ENCODE assay signal across 7 cellular contexts in the genomic region with DNA sequence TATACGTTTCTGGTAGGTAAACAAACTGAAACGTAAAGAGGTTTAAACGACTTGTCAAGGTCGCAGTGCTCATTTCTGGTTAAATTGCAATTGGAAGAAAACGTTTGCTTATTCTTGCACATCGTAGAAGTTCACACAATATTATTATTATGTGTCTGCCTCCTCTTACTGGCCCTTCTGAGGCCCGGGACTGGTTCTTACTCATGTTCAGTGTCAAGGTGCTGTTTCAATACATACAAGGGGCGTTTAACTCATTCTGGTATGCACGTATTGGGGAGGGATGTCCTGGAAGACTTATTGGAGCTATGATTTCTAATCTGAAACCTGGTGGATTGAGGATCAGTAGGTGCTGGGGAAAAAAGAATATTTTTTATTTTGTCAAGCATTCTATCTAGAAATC. TPM values are rescaled to one million over a fixed set of nuclear protein-coding genes. Genes with fewer than 3 reads are reported as not detected.
A peak's percentile ranks its signal among the peaks of the same experiment; 100 is the strongest.
DNase-seq lines count a peak whose midpoint lies in the region; ATAC-seq, FAIRE-seq and TF ChIP-seq lines count a peak whose summit lies in the region.

No MANE protein-coding gene starts in this region.

- H3K27ac ChIP-seq in HepG2 (ENCODE audit: extremely low read length, insufficient read depth, low read length) = peak overlapping the region; percentile 86
- no peak overlapping the region for H3K27ac ChIP-seq in urinary bladder (ENCODE audit: low read depth)

- 0 out of 2 replicates have a peak, but pooled peaks cover 2% of the 10 kb centered on the region for H4K20me1 ChIP-seq in HepG2 (ENCODE audit: insufficient read depth, low read length)

- peak overlapping the region; percentile 76 for H3K4me2 ChIP-seq in HepG2 (ENCODE audit: low read depth, low read length)

- H3K9ac ChIP-seq in HepG2 (ENCODE audit: insufficient read depth, low read depth, low read length) = peak overlapping the region; percentile 83

- H3K4me1 ChIP-seq in HepG2 (ENCODE audit: insufficient read depth, low read length) (peaks cover 20% of the 10 kb centered on the region), urinary bladder (ENCODE audit: insufficient read depth) (no peaks in the 10 kb centered on the region)

- no peaks in the 10 kb centered on the region; a peak in 1 of 5 replicates for H3K27me3 ChIP-seq in HepG2 (ENCODE audit: control insufficient read depth in 1 of 2, insufficient read depth in 2 of 2, low read length in 2 of 2)

- FAIRE-seq in HepG2 (lab: Jason Lieb, UNC) = no peak

- no peak overlapping the region for H2AFZ ChIP-seq in HepG2 (ENCODE audit: low read length)

- TF ChIP-seq POLR2A in HepG2 (IDR thresholded peaks at IDR 0.05; ENCODE audit: insufficient read depth in 1 of 2, low read depth in 2 of 2, low read length in 2 of 2) = no peak

- peaks cover 23% of the 10 kb centered on the region for H3K79me2 ChIP-seq in HepG2 (ENCODE audit: insufficient read depth, low read length)

- ATAC-seq in GM18867 (IDR thresholded peaks at IDR 0.05; ENCODE audit: unreplicated experiment) = peak; percentile 18
- peak; percentile 18 for ATAC-seq in HG03378 (IDR thresholded peaks at IDR 0.05; ENCODE audit: unreplicated experiment)
- ATAC-seq in HepG2 = peak; percentile 42
- no peak for ATAC-seq in HG02642 (IDR thresholded peaks at IDR 0.05; ENCODE audit: poor library complexity, unreplicated experiment)

- DNase-seq in astrocyte of the cerebellum (ENCODE audit: low read depth) = no peak
- DNase-seq in HepG2 (ENCODE audit: low spot score) = no peak
- no peak for DNase-seq in NCI-H1694 treated with DMSO at 0.1 percent for 48 hours (lab: John Stamatoyannopoulos, UW)

- in situ Hi-C loops in astrocyte of the cerebellum (cut with HindIII; ENCODE audit: low sequenced_read_pairs) (no loop called here), HepG2 (cut with HindIII; ENCODE audit: extremely low pct_ligation_motif_present, low pct_unique_long_range_greater_than_20kb) (no loop called here)

- H3K9me3 ChIP-seq in HepG2 (ENCODE audit: low read length) = peaks cover 14% of the 10 kb centered on the region

- TF ChIP-seq EP300 in HepG2 (IDR thresholded peaks at IDR 0.05; ENCODE audit: low read depth in 2 of 2, low read length in 2 of 2) (no peak), HepG2 (CRISPR knock-in tag; IDR thresholded peaks at IDR 0.05; ENCODE audit: borderline replicate concordance) (no peak)

- intact Hi-C loops in HepG2 (cut with micrococcal nuclease; ENCODE audit: unreplicated experiment) = loop anchor here (1.0 to 10.0 kb wide), 3 partner anchors 61 to 1092 kb away; no protein-coding TSS in a partner anchor

- CTCF ChIA-PET in HepG2 (lab: Yijun Ruan, JAX; ENCODE audit: low intra/inter-chr PET ratio, low total read pairs) = no interaction called here

- POLR2A ChIA-PET in HepG2 (lab: Yijun Ruan, JAX) = interaction anchor here (0.8 to 3.5 kb wide), 5 partner anchors 13 to 94 kb away, joined by 3 to 22 read pairs (median 4); a partner anchor contains a TSS

- TF ChIP-seq CTCF in astrocyte of the cerebellum (IDR thresholded peaks at IDR 0.05; ENCODE audit: low read depth, low read length, missing control alignments) (no peak), HepG2 (CRISPR knock-in tag; IDR thresholded peaks at IDR 0.05) (no peak)

- 1% methylated on average over 9 of the region's 9 CpGs for WGBS in HepG2 (ENCODE audit: low lambda C conversion rate)
- WGBS in urinary bladder = 5% methylated on average over 9 of the region's 9 CpGs

- peaks cover 0 to 13% of the 10 kb centered on the region in 2 experiments; a peak in 4 of 5 replicates for H3K36me3 ChIP-seq in HepG2 (replicated peaks in 1 of 2; ENCODE audit: control insufficient read depth in 1 of 2, insufficient read depth in 2 of 2, low read length in 2 of 2)
- H3K36me3 ChIP-seq in urinary bladder (ENCODE audit: insufficient read depth) = no peaks in the 10 kb centered on the region

- BruUV-seq in HepG2 (replicated peaks; lab: Mats Ljungman, UMichigan) = no TSS peak

- TF ChIP-seq RAD21 in HepG2 (CRISPR knock-in tag; IDR thresholded peaks at IDR 0.05) = no peak

- H3K4me3 ChIP-seq in astrocyte of the cerebellum (ENCODE audit: low read depth, low read length) = peak overlapping the region; percentile 58
- H3K4me3 ChIP-seq in HepG2 (replicated peaks in 1 of 3; ENCODE audit: insufficient read depth in 1 of 3, low read depth in 2 of 3, low read length in 3 of 3) = peak overlapping the region; percentile 82 to 94 (median 93)
- H3K4me3 ChIP-seq in urinary bladder (ENCODE audit: low read depth, low read length) = peak overlapping the region; percentile 75

RNA-seq across cellular contexts. Expression of a gene that starts 0.9 kb away (rescaled TPM):
- total RNA-seq in HepG2 (2016; rRNA removed; fragmentation: Illumina TruSeq; extraction: Trizol) (39.0 and 58.4 TPM in 2 replicates), urinary bladder (42.2 TPM)
- 11.4 and 13.2 TPM in 2 replicates for total RNA-seq in HepG2 (2016; cell fraction: cytosol; rRNA removed; fragmentation: Illumina TruSeq; extraction: Trizol; ENCODE audit: low read depth)
- 41.0 and 60.2 TPM in 2 replicates for total RNA-seq in HepG2 (2016; cell fraction: insoluble cytoplasmic fraction; rRNA removed; fragmentation: Illumina TruSeq; extraction: Trizol)
- 14.7 and 18.8 TPM in 2 replicates for total RNA-seq in HepG2 (2016; cell fraction: membrane; rRNA removed; fragmentation: Illumina TruSeq; extraction: Trizol)
- 23.2 and 24.9 TPM in 2 replicates for total RNA-seq in HepG2 (2016; cell fraction: nucleus; rRNA removed; fragmentation: Illumina TruSeq; extraction: Trizol)
- polyA plus RNA-seq in HepG2 (2011; rRNA removed) (18.0 and 23.0 TPM in 2 replicates), urinary bladder (38.7 TPM)
- polyA plus RNA-seq in HepG2 (2011; cell fraction: cytosol; rRNA removed) = 8.8 and 12.7 TPM in 2 replicates
- polyA plus RNA-seq in HepG2 (2011; cell fraction: nucleus; rRNA removed) = 5.6 and 6.2 TPM in 2 replicates
- polyA plus RNA-seq in HepG2 (2012) = 16.9 and 23.4 TPM in 2 replicates
- 7.7 and 8.5 TPM in 2 replicates for polyA plus RNA-seq in HepG2 (2016; cell fraction: cytosol; fragmentation: Illumina TruSeq; extraction: Trizol; ENCODE audit: low read depth)
- polyA plus RNA-seq in HepG2 (2016; cell fraction: insoluble cytoplasmic fraction; fragmentation: Illumina TruSeq; extraction: Trizol; ENCODE audit: low read depth) = 63.0 and 69.9 TPM in 2 replicates
- polyA plus RNA-seq in HepG2 (2016; cell fraction: membrane; fragmentation: Illumina TruSeq; extraction: Trizol; ENCODE audit: low read depth) = 8.8 and 11.0 TPM in 2 replicates
- polyA plus RNA-seq in HepG2 (2016; cell fraction: nucleus; fragmentation: Illumina TruSeq; extraction: Trizol; ENCODE audit: insufficient read depth, low read depth) = 31.5 and 32.8 TPM in 2 replicates
- 1.8 and 7.1 TPM in 2 replicates for polyA minus RNA-seq in HepG2 (2011; rRNA and poly(A)+ RNA removed; ENCODE audit: low replicate concordance)
- 6.5 and 7.5 TPM in 2 replicates for polyA minus RNA-seq in HepG2 (2011; cell fraction: cytosol; rRNA and poly(A)+ RNA removed)
- polyA minus RNA-seq in HepG2 (2011; cell fraction: nucleus; rRNA and poly(A)+ RNA removed) = 18.3 and 21.5 TPM in 2 replicates

RNA-seq across cellular contexts. Expression of a gene that starts 26.2 kb away (rescaled TPM):
- 1.1 and 1.4 TPM in 2 replicates for total RNA-seq in HepG2 (2016; rRNA removed; fragmentation: Illumina TruSeq; extraction: Trizol)
- total RNA-seq in HepG2 (2016; cell fraction: cytosol; rRNA removed; fragmentation: Illumina TruSeq; extraction: Trizol; ENCODE audit: low read depth) = 1.5 and 2.6 TPM in 2 replicates
- total RNA-seq in HepG2 (2016; cell fraction: insoluble cytoplasmic fraction; rRNA removed; fragmentation: Illumina TruSeq; extraction: Trizol) = 1.5 and 1.7 TPM in 2 replicates
- total RNA-seq in HepG2 (2016; cell fraction: membrane; rRNA removed; fragmentation: Illumina TruSeq; extraction: Trizol) = 1.4 and 1.8 TPM in 2 replicates
- total RNA-seq in HepG2 (2016; cell fraction: nucleus; rRNA removed; fragmentation: Illumina TruSeq; extraction: Trizol) = 4.6 and 6.0 TPM in 2 replicates
- 0.70 and 0.93 TPM in 2 replicates for polyA plus RNA-seq in HepG2 (2011; rRNA removed)
- 0.40 TPM in 2 replicates for polyA plus RNA-seq in HepG2 (2011; cell fraction: cytosol; rRNA removed)
- 0.56 and 1.9 TPM in 2 replicates for polyA plus RNA-seq in HepG2 (2011; cell fraction: nucleus; rRNA removed)
- polyA plus RNA-seq in HepG2 (2012) = 0.61 and 0.76 TPM in 2 replicates
- polyA plus RNA-seq in HepG2 (2016; cell fraction: cytosol; fragmentation: Illumina TruSeq; extraction: Trizol; ENCODE audit: low read depth) = 0.62 and 0.69 TPM in 2 replicates
- polyA plus RNA-seq in HepG2 (2016; cell fraction: insoluble cytoplasmic fraction; fragmentation: Illumina TruSeq; extraction: Trizol; ENCODE audit: low read depth) = 1.3 TPM in 2 replicates
- polyA plus RNA-seq in HepG2 (2016; cell fraction: membrane; fragmentation: Illumina TruSeq; extraction: Trizol; ENCODE audit: low read depth) = 0.56 and 0.57 TPM in 2 replicates
- 3.9 and 5.5 TPM in 2 replicates for polyA plus RNA-seq in HepG2 (2016; cell fraction: nucleus; fragmentation: Illumina TruSeq; extraction: Trizol; ENCODE audit: insufficient read depth, low read depth)
- 0.52 TPM in 1 of 2 replicates, not detected in the other for polyA minus RNA-seq in HepG2 (2011; rRNA and poly(A)+ RNA removed; ENCODE audit: low replicate concordance)
- polyA minus RNA-seq in HepG2 (2011; cell fraction: cytosol; rRNA and poly(A)+ RNA removed) = not detected in 2 replicates
- 6.2 and 8.1 TPM in 2 replicates for polyA minus RNA-seq in HepG2 (2011; cell fraction: nucleus; rRNA and poly(A)+ RNA removed)
- total RNA-seq in urinary bladder = 1.2 TPM
- 0.24 TPM for polyA plus RNA-seq in urinary bladder

RNA-seq across cellular contexts. Expression of a gene that starts 26.4 kb away (rescaled TPM):
- total RNA-seq in HepG2 (2016; rRNA removed; fragmentation: Illumina TruSeq; extraction: Trizol) (137 and 176 TPM in 2 replicates), urinary bladder (27.1 TPM)
- 111 and 162 TPM in 2 replicates for total RNA-seq in HepG2 (2016; cell fraction: cytosol; rRNA removed; fragmentation: Illumina TruSeq; extraction: Trizol; ENCODE audit: low read depth)
- 135 and 157 TPM in 2 replicates for total RNA-seq in HepG2 (2016; cell fraction: insoluble cytoplasmic fraction; rRNA removed; fragmentation: Illumina TruSeq; extraction: Trizol)
- 165 and 190 TPM in 2 replicates for total RNA-seq in HepG2 (2016; cell fraction: membrane; rRNA removed; fragmentation: Illumina TruSeq; extraction: Trizol)
- total RNA-seq in HepG2 (2016; cell fraction: nucleus; rRNA removed; fragmentation: Illumina TruSeq; extraction: Trizol) = 98.7 and 103 TPM in 2 replicates
- polyA plus RNA-seq in HepG2 (2011; rRNA removed) (84.5 and 103 TPM in 2 replicates), urinary bladder (121 TPM)
- 72.2 and 82.3 TPM in 2 replicates for polyA plus RNA-seq in HepG2 (2011; cell fraction: cytosol; rRNA removed)
- 31.6 and 37.4 TPM in 2 replicates for polyA plus RNA-seq in HepG2 (2011; cell fraction: nucleus; rRNA removed)
- polyA plus RNA-seq in HepG2 (2012) = 267 and 273 TPM in 2 replicates
- polyA plus RNA-seq in HepG2 (2016; cell fraction: cytosol; fragmentation: Illumina TruSeq; extraction: Trizol; ENCODE audit: low read depth) = 391 and 599 TPM in 2 replicates
- 441 and 499 TPM in 2 replicates for polyA plus RNA-seq in HepG2 (2016; cell fraction: insoluble cytoplasmic fraction; fragmentation: Illumina TruSeq; extraction: Trizol; ENCODE audit: low read depth)
- polyA plus RNA-seq in HepG2 (2016; cell fraction: membrane; fragmentation: Illumina TruSeq; extraction: Trizol; ENCODE audit: low read depth) = 465 and 566 TPM in 2 replicates
- 331 and 334 TPM in 2 replicates for polyA plus RNA-seq in HepG2 (2016; cell fraction: nucleus; fragmentation: Illumina TruSeq; extraction: Trizol; ENCODE audit: insufficient read depth, low read depth)
- 19.2 and 23.2 TPM in 2 replicates for polyA minus RNA-seq in HepG2 (2011; rRNA and poly(A)+ RNA removed; ENCODE audit: low replicate concordance)
- polyA minus RNA-seq in HepG2 (2011; cell fraction: cytosol; rRNA and poly(A)+ RNA removed) = 44.8 and 47.3 TPM in 2 replicates
- polyA minus RNA-seq in HepG2 (2011; cell fraction: nucleus; rRNA and poly(A)+ RNA removed) = 31.7 and 40.7 TPM in 2 replicates
